In the genomic region with DNA sequence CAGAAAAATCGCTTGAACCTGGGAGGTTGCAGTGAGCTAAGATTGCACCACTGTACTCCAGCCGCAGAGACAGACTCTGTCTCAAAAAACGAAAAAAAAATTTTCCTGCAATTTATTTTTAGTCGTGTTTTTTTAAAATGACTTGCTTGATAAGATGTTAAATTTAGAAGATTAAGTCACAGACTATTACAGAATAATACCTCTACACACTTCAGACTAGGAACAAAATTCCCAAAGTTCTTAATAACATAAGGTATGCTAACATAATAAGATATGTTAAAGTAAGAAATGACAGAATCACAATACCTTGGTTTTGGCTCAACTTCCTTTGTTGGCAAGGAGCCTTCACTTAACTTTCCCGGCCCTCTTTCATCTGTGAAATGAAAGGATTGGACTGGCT, we compare ENCODE assay signal across 32 cellular contexts.
"Had no signal": no experiment of that assay in that cellular context is flagged by ENCODE, and none has a peak within 500 bp of the region (broad histone marks: within the 10 kb centered on the region; RNA-seq: fewer than 3 reads in every experiment).

No MANE protein-coding gene starts in this region.

- H3K27ac ChIP-seq: hepatocyte, neural progenitor cell, neutrophil, parathyroid adenoma, psoas muscle, sigmoid colon, spleen, thyroid gland, upper lobe of right lung had no signal

- H3K4me1 ChIP-seq: neural progenitor cell, parathyroid adenoma, psoas muscle, sigmoid colon, spleen, thyroid gland, upper lobe of right lung had no signal

- H3K4me3 Mint-ChIP-seq: mesothelial cell of epicardium; naive B cell; natural killer cell; nephron progenitor cell; neural progenitor cell; stimulated activated memory B cell treated with anti-CD40 and anti-IgM and Interleukin-4, amounts not matched to agents 10 μg/mL and 1 μg/mL and 100 μg/mL, for 72 hours; stimulated activated naive CD8-positive, alpha-beta T cell treated with anti-CD3 and anti-CD28 coated beads, Interleukin-15, amount 100 ng/mL, for 72 hours had no signal

- H3K9me3 ChIP-seq: neutrophil, psoas muscle, sigmoid colon, thyroid gland, upper lobe of right lung had no signal

- ATAC-seq: left lobe of liver; natural killer cell; psoas muscle; stimulated activated memory B cell treated with anti-CD40 and anti-IgM and Interleukin-4, amounts not matched to agents 10 μg/mL and 1 μg/mL and 100 μg/mL, for 72 hours; stimulated activated naive CD8-positive, alpha-beta T cell treated with anti-CD3 and anti-CD28 coated beads, Interleukin-15, amount 100 ng/mL, for 72 hours; upper lobe of right lung had no signal

- DNase-seq: glutamatergic neuron; heart left ventricle; islet precursor cell; kidney glomerular epithelial cell; left cardiac atrium; mesendoderm; naive B cell; natural killer cell; nephron progenitor cell; occipital lobe; psoas muscle; sigmoid colon; small intestine; spleen; stimulated activated CD4-positive, alpha-beta T cell treated with anti-CD3 and anti-CD28 coated beads, Interleukin-1b, Interleukin-23, amount 100 ng/mL, for 48 hours; stimulated activated CD4-positive, alpha-beta T cell treated with anti-CD3 and anti-CD28 coated beads, Interleukin-2, amount 100 ng/mL, for 48 hours; stimulated activated CD4-positive, alpha-beta T cell treated with anti-CD3 and anti-CD28 coated beads, Interleukin-4, amount 100 ng/mL, for 4 hours; stimulated activated CD8-positive, alpha-beta memory T cell treated with anti-CD3 and anti-CD28 coated beads, Interleukin-4, amount 100 ng/mL, for 48 hours; stimulated activated naive CD4-positive, alpha-beta T cell treated with Interleukin-2 at 50 U/mL for 16 hours; stimulated activated naive CD8-positive, alpha-beta T cell treated with anti-CD3 and anti-CD28 coated beads, Interleukin-15, amount 100 ng/mL, for 72 hours; substantia nigra; thyroid gland; trophoblast cell; upper lobe of right lung had no signal

- H3K36me3 Mint-ChIP-seq: mesothelial cell of epicardium, natural killer cell, neural progenitor cell had no signal

- H3K27ac Mint-ChIP-seq: mesothelial cell of epicardium; naive B cell; natural killer cell; nephron progenitor cell; neural progenitor cell; stimulated activated memory B cell treated with anti-CD40 and anti-IgM and Interleukin-4, amounts not matched to agents 10 μg/mL and 1 μg/mL and 100 μg/mL, for 72 hours had no signal

- H3K27me3 ChIP-seq: heart left ventricle, hepatocyte, neural progenitor cell, neutrophil, sigmoid colon, spleen, thyroid gland, upper lobe of right lung had no signal

- H3K4me1 Mint-ChIP-seq: mesothelial cell of epicardium; natural killer cell; nephron progenitor cell; neural progenitor cell; stimulated activated memory B cell treated with anti-CD40 and anti-IgM and Interleukin-4, amounts not matched to agents 10 μg/mL and 1 μg/mL and 100 μg/mL, for 72 hours had no signal

- H3K36me3 ChIP-seq: heart left ventricle, neural progenitor cell, neutrophil, sigmoid colon, spleen, thyroid gland, upper lobe of right lung had no signal

- H3K27me3 Mint-ChIP-seq: stimulated activated naive CD8-positive, alpha-beta T cell treated with anti-CD3 and anti-CD28 coated beads, Interleukin-15, amount 100 ng/mL, for 72 hours had no signal

- H3K4me3 ChIP-seq: heart left ventricle, hepatocyte, lung, neural progenitor cell, psoas muscle, sigmoid colon, spleen, thyroid gland, upper lobe of right lung had no signal
